Comparison of ENCODE assay signal across 32 cellular contexts in genomic region chr16:65662236-65662635, GRCh38.
"Had no signal": no experiment of that assay in that cellular context is flagged by ENCODE, and none has a peak within 500 bp of the region (broad histone marks: within the 10 kb centered on the region; RNA-seq: fewer than 3 reads in every experiment).

No MANE protein-coding gene starts in this region.

- H3K36me3 Mint-ChIP-seq: activated naive CD8-positive, alpha-beta T cell had no signal

- H3K4me3 ChIP-seq: esophagus muscularis mucosa, gastrocnemius medialis, heart left ventricle had no signal

- H3K36me3 ChIP-seq: brain microvascular endothelial cell, esophagus muscularis mucosa, gastrocnemius medialis, heart left ventricle, WERI-Rb-1 had no signal

- H3K4me3 Mint-ChIP-seq: activated B cell treated with CpG ODN at 0.5 μM for 24 hours; activated CD8-positive, alpha-beta T cell treated with anti-CD3 and anti-CD28 coated beads for 36 hours; activated naive CD8-positive, alpha-beta T cell; activated T-cell treated with anti-CD3 and anti-CD28 coated beads, Interleukin-2, amount 50 U/mL, for 4 hours; activated T-helper 17 cell treated with anti-CD3 and anti-CD28 coated beads, Interleukin-2, amount 50 U/mL, for 72 hours; effector memory CD8-positive, alpha-beta T cell; T-helper 2 cell treated with Interferon-gamma antibody and Interleukin-4, amounts not matched to agents 5 μg/mL and 100 μg/mL, for 36 hours had no signal

- H3K9me3 ChIP-seq: esophagus muscularis mucosa, gastrocnemius medialis, heart left ventricle had no signal

- H3K4me1 Mint-ChIP-seq: activated B cell treated with CpG ODN at 0.5 μM for 24 hours; activated T-helper 17 cell treated with anti-CD3 and anti-CD28 coated beads, Interleukin-2, amount 50 U/mL, for 72 hours had no signal

- FAIRE-seq: astrocyte, bronchial epithelial cell, colon had no signal

- H3K4me1 ChIP-seq: esophagus muscularis mucosa, gastrocnemius medialis had no signal

- H3K27ac ChIP-seq: brain microvascular endothelial cell, esophagus muscularis mucosa, foreskin keratinocyte, gastrocnemius medialis, heart left ventricle, WERI-Rb-1 had no signal

- H3K27ac Mint-ChIP-seq: activated B cell treated with CpG ODN at 0.5 μM for 24 hours; activated CD8-positive, alpha-beta T cell treated with anti-CD3 and anti-CD28 coated beads for 36 hours; activated naive CD8-positive, alpha-beta T cell; activated T-helper 17 cell treated with anti-CD3 and anti-CD28 coated beads, Interleukin-2, amount 50 U/mL, for 72 hours; effector memory CD8-positive, alpha-beta T cell; T-helper 2 cell treated with Interferon-gamma antibody and Interleukin-4, amounts not matched to agents 5 μg/mL and 100 μg/mL, for 36 hours had no signal

- H3K27me3 ChIP-seq: brain microvascular endothelial cell, esophagus muscularis mucosa, foreskin keratinocyte, heart left ventricle had no signal

- H3K27me3 Mint-ChIP-seq: activated B cell treated with CpG ODN at 0.5 μM for 24 hours; activated CD8-positive, alpha-beta T cell treated with anti-CD3 and anti-CD28 coated beads for 36 hours; activated naive CD8-positive, alpha-beta T cell; effector memory CD8-positive, alpha-beta T cell had no signal

- H3K9me3 Mint-ChIP-seq: activated B cell treated with CpG ODN at 0.5 μM for 24 hours had no signal

- DNase-seq: activated B cell treated with CpG ODN at 0.5 μM for 24 hours; activated CD4-positive, alpha-beta T cell treated with anti-CD3 and anti-CD28 coated beads for 48 hours; activated CD4-positive, alpha-beta T cell treated with anti-CD3 and anti-CD28 coated beads, Interleukin-2, amount 50 U/mL, for 1 hour; activated CD4-positive, alpha-beta T cell treated with anti-CD3 and anti-CD28 coated beads, Interleukin-2, amount 50 U/mL, for 48 hours; activated CD8-positive, alpha-beta memory T cell treated with anti-CD3 and anti-CD28 coated beads for 24 hours; activated CD8-positive, alpha-beta T cell treated with anti-CD3 and anti-CD28 coated beads for 36 hours; activated effector memory CD4-positive, alpha-beta T cell treated with Interleukin-2 at 50 U/mL for 16 hours; activated gamma-delta T cell treated with Interleukin-2 at 50 U/mL for 16 hours; activated naive CD4-positive, alpha-beta T cell treated with anti-CD3 and anti-CD28 coated beads, Interleukin-2, amount 50 U/mL, for 16 hours; activated naive CD4-positive, alpha-beta T cell treated with Interleukin-2 at 50 U/mL for 16 hours; activated T-cell treated with anti-CD3 and anti-CD28 coated beads, Interleukin-2, amount 50 U/mL, for 4 hours; amniotic stem cell; anterior cingulate cortex; brain microvascular endothelial cell; cortex of kidney; dermis blood vessel endothelial cell; effector CD4-positive, alpha-beta T cell; effector memory CD8-positive, alpha-beta T cell; erythroblast; foreskin keratinocyte; gastrocnemius medialis; glutamatergic neuron; heart left ventricle; T1000; WERI-Rb-1 had no signal
